In the genomic region with DNA sequence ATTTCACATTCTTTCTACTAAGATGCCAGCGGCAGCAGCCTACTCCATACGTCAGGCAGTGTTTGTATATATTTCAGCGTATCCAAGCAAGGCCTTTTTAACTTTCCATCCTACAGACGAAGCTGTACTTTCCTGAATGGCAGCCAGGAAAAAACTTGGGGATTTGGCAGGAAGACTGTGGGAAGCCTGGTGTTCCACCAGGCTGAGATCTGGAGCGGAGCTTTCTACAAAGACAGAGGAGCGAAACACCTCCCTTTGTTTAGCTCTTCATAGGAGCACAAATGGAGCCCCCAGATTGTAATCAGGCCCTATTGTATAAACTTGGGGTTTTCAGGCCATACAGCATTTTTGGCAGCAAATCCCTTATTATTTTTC, we compare ENCODE assay signal across 10 cellular contexts.
DNase-seq lines count a peak whose midpoint lies in the region; ATAC-seq and TF ChIP-seq lines count a peak whose summit lies in the region.
"Had no signal": no experiment of that assay in that cellular context is flagged by ENCODE, and none has a peak within 500 bp of the region (broad histone marks: within the 10 kb centered on the region; RNA-seq: fewer than 3 reads in every experiment).

No MANE protein-coding gene starts in this region.

- no peaks in the 10 kb centered on the region for H3K36me3 ChIP-seq in thoracic aorta
- H3K36me3 ChIP-seq in effector memory CD4-positive, alpha-beta T cell (ENCODE audit: control insufficient read depth, insufficient read depth, low read length) = no peaks in the 10 kb centered on the region

- no peak for TF ChIP-seq CTCF in thoracic aorta (IDR thresholded peaks at IDR 0.05)

- peaks cover 37 to 56% of the 10 kb centered on the region in 2 donors for H3K4me1 ChIP-seq in thoracic aorta (ENCODE audit: control insufficient read depth in 1 of 2, low read depth in 2 of 2)
- no peaks in the 10 kb centered on the region for H3K4me1 ChIP-seq in effector memory CD4-positive, alpha-beta T cell (ENCODE audit: control insufficient read depth, insufficient read depth, low read length, poor library complexity, severe bottlenecking)

- H3K9me3 ChIP-seq in thoracic aorta = no peaks in the 10 kb centered on the region
- H3K9me3 ChIP-seq in effector memory CD4-positive, alpha-beta T cell (ENCODE audit: control insufficient read depth, low read length) = no peaks in the 10 kb centered on the region

- peak; percentile 13 for ATAC-seq in thoracic aorta (ENCODE audit: insufficient number of reproducible peaks, low FRiP score, low read depth)
- ATAC-seq in HG03460 (IDR thresholded peaks at IDR 0.05; ENCODE audit: unreplicated experiment) = no peak
- no peak for ATAC-seq in GM21737 (IDR thresholded peaks at IDR 0.05; ENCODE audit: unreplicated experiment)

- H3K27me3 ChIP-seq in thoracic aorta (replicated peaks; ENCODE audit: insufficient read depth) = no peaks in the 10 kb centered on the region
- no peaks in the 10 kb centered on the region for H3K27me3 ChIP-seq in effector memory CD4-positive, alpha-beta T cell (replicated peaks; ENCODE audit: control insufficient read depth, insufficient read depth, low read length, poor library complexity, severe bottlenecking)

- peak; percentile 92 for DNase-seq in NCI-H226
- peak; percentile 98 to 99 for DNase-seq in dermis microvascular lymphatic vessel endothelial cell (ENCODE audit: low read depth in 2 of 2)
- DNase-seq in lung microvascular endothelial cell (ENCODE audit: low read depth in 2 of 2) = peak; percentile 95 to 98
- no peak for DNase-seq in thoracic aorta (ENCODE audit: low spot score)
- no peak for DNase-seq in effector memory CD4-positive, alpha-beta T cell
- DNase-seq in Kasumi-1 (lab: John Stamatoyannopoulos, UW) = no peak
- DNase-seq: GDM1, NCI-H2171 treated with DMSO at 0.1 percent for 48 hours had no signal

- peak overlapping the region; percentile 60 for H3K4me3 ChIP-seq in thoracic aorta
- no peak overlapping the region for H3K4me3 ChIP-seq in effector memory CD4-positive, alpha-beta T cell (ENCODE audit: insufficient read depth, low read depth, low read length, poor library complexity, severe bottlenecking)

- H3K27ac ChIP-seq in thoracic aorta = peak overlapping the region; percentile 79 to 85
- no peak overlapping the region for H3K27ac ChIP-seq in effector memory CD4-positive, alpha-beta T cell (ENCODE audit: insufficient read depth, low read length, poor library complexity, severe bottlenecking)

Comparison
In these comparisons a context has a peak if more than half of its experiments do, and no peak if none do; other contexts are left out.
1. DNase-seq: peak in NCI-H226 (single experiment), dermis microvascular lymphatic vessel endothelial cell (2 of 2) and lung microvascular endothelial cell (2 of 2); none in thoracic aorta (single experiment), effector memory CD4-positive, alpha-beta T cell (0 of 3) and Kasumi-1 (0 of 2).